In genomic region chr16:912684-913613, GRCh38 we compare ENCODE assay signal across 1 cellular context.
A peak's percentile ranks its signal among the peaks of the same experiment; 100 is the strongest.
TF ChIP-seq lines count a peak whose summit lies in the region.

No MANE protein-coding gene starts in this region.

TF ChIP-seq in HepG2, 621 proteins besides CTCF, POLR2A, EP300 and RAD21 (continued from another document and continues in another):
- TF ChIP-seq ZNF318 (CRISPR knock-in tag; IDR thresholded peaks at IDR 0.05) (no peak), EEA1 (CRISPR knock-in tag; IDR thresholded peaks at IDR 0.05; ENCODE audit: borderline replicate concordance) (peak; percentile 31; the same call in 1 of the 2 replicates), DDIT3 (CRISPR knock-in tag; IDR thresholded peaks at IDR 0.05) (no peak), ZNF878 (CRISPR knock-in tag; IDR thresholded peaks at IDR 0.05) (no peak), ZNF597 (CRISPR knock-in tag; IDR thresholded peaks at IDR 0.05) (no peak), ZNF484 (CRISPR knock-in tag; IDR thresholded peaks at IDR 0.05; ENCODE audit: borderline replicate concordance, low read depth) (no peak), ZNF33B (CRISPR knock-in tag; IDR thresholded peaks at IDR 0.05) (peak; percentile 82), ZNF710 (CRISPR knock-in tag; IDR thresholded peaks at IDR 0.05; ENCODE audit: borderline replicate concordance) (peak; percentile 24; the same call in 1 of the 2 replicates), TEAD3 (CRISPR knock-in tag; optimal IDR thresholded peaks at IDR 0.05; ENCODE audit: borderline replicate concordance) (peak; percentile 90), ZNF768 (CRISPR knock-in tag; IDR thresholded peaks at IDR 0.05) (no peak), ZSCAN31 (CRISPR knock-in tag; IDR thresholded peaks at IDR 0.05; ENCODE audit: low read depth) (0 out of 2 replicates have a peak, but pooled peaks have one; percentile 13), ZFP82 (CRISPR knock-in tag; IDR thresholded peaks at IDR 0.05; ENCODE audit: borderline replicate concordance) (no peak), GABPA (IDR thresholded peaks at IDR 0.05; ENCODE audit: low read depth, low read length) (no peak), GABPA (CRISPR knock-in tag; IDR thresholded peaks at IDR 0.05; ENCODE audit: low read depth) (no peak), ZBTB38 (CRISPR knock-in tag; IDR thresholded peaks at IDR 0.05) (peak; percentile 73), ZNF180 (CRISPR knock-in tag; IDR thresholded peaks at IDR 0.05; ENCODE audit: borderline replicate concordance, low read depth) (no peak), YEATS2 (CRISPR knock-in tag; IDR thresholded peaks at IDR 0.05; ENCODE audit: borderline replicate concordance) (peak; percentile 46; the same call in 1 of the 2 replicates), ZNF224 (CRISPR knock-in tag; IDR thresholded peaks at IDR 0.05) (no peak), NFAT5 (CRISPR knock-in tag; IDR thresholded peaks at IDR 0.05) (no peak), RERE (CRISPR knock-in tag; IDR thresholded peaks at IDR 0.05; ENCODE audit: low read depth) (peak; percentile 84; the same call in 1 of the 2 replicates), ZNF510 (CRISPR knock-in tag; IDR thresholded peaks at IDR 0.05; ENCODE audit: low read depth) (no peak), MTF1 (CRISPR knock-in tag; IDR thresholded peaks at IDR 0.05) (no peak), ZNF281 (CRISPR knock-in tag; IDR thresholded peaks at IDR 0.05; ENCODE audit: borderline replicate concordance) (peak; percentile 72; the same call in 1 of the 2 replicates), RCOR2 (CRISPR knock-in tag; IDR thresholded peaks at IDR 0.05) (peak; percentile 45; the same call in 1 of the 2 replicates)
